ENCODE assay signal across 8 cellular contexts in the genomic region with DNA sequence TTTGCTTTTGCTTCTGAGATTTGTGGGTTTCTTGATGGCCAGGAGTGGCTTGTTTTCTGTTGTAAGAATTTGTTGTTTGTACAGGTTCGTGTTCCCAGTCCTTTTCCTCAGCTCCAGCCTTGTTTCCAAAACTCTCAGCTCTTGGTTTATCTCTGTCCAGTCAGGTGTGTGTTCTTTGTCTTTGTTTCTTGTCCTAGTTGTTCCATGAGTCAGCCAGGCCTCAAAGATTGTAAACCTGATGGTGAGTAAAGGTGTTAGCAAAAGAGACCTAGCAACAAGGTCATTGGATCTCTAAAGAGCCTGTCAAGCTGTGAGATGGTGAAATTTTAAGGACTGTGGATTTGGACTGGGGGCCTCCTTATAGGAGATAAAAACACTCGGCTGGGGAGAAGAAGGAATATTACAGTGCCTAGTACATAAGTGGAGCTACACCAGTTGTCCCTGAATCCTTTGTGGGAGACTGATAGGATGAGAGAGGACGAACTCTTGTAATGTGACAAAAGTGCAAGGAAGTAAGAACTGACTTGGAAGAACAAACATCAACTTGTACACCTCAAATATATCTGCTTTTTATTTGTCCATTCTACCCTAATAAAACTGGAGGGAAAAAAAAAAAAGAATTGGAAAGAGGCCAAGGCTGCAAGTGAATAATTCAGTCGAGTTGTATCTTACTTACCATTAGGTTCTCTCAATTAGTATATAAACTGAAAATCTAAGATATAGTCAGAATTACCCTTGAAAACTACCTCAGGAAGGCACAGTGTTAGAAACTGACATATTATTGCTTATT. TPM values are rescaled to one million over a fixed set of nuclear protein-coding genes. Genes with fewer than 3 reads are reported as not detected.
DNase-seq lines count a peak whose midpoint lies in the region; ATAC-seq and TF ChIP-seq lines count a peak whose summit lies in the region.
"Had no signal": no experiment of that assay in that cellular context is flagged by ENCODE, and none has a peak within 500 bp of the region (broad histone marks: within the 10 kb centered on the region; RNA-seq: fewer than 3 reads in every experiment).

No MANE protein-coding gene starts in this region.

- peak overlapping the region; percentile 53 for H3K4me2 ChIP-seq in HCT116 (ENCODE audit: low read length)

- peaks cover 85% of the 10 kb centered on the region for H3K79me2 ChIP-seq in HCT116 (ENCODE audit: insufficient read depth, low read length)

- TF ChIP-seq CTCF in HCT116 (IDR thresholded peaks at IDR 0.05 in 2 of 3, conservative IDR thresholded peaks at IDR 0.05 in 1 of 3; ENCODE audit: borderline replicate concordance in 1 of 3, insufficient read depth in 1 of 3, low read depth in 2 of 3, low read length in 2 of 3) (no peak), Peyer's patch (IDR thresholded peaks at IDR 0.05) (no peak), prostate gland (IDR thresholded peaks at IDR 0.05) (no peak)

- H3K27me3 ChIP-seq in HCT116 (ENCODE audit: insufficient read depth, low read length) (no peaks in the 10 kb centered on the region), Peyer's patch (no peaks in the 10 kb centered on the region), prostate gland (replicated peaks; ENCODE audit: insufficient read depth) (no peaks in the 10 kb centered on the region)
- no peaks in the 10 kb centered on the region for H3K27me3 ChIP-seq in effector memory CD4-positive, alpha-beta T cell (replicated peaks; ENCODE audit: control insufficient read depth, insufficient read depth, low read length, poor library complexity, severe bottlenecking)

- H3K4me3 ChIP-seq in HCT116 (replicated peaks in 1 of 2; ENCODE audit: low read depth in 1 of 2, low read length in 2 of 2) (no peak overlapping the region), Peyer's patch (no peak overlapping the region), prostate gland (no peak overlapping the region)
- no peak overlapping the region for H3K4me3 ChIP-seq in effector memory CD4-positive, alpha-beta T cell (ENCODE audit: insufficient read depth, low read depth, low read length, poor library complexity, severe bottlenecking)

- POLR2A ChIA-PET in HCT116 (lab: Charles Lee): no interaction called here

- intact Hi-C loops in HCT116 (cut with micrococcal nuclease) (loop anchor here (1.0 to 5.0 kb wide), 7 partner anchors 212 to 890 kb away; partner anchors contain the start of gene DLX2), prostate gland (cut with DNase I) (loop anchor here (2.0 to 10.0 kb wide), 2 partner anchors 292 to 870 kb away; no protein-coding TSS in a partner anchor)

- peak overlapping the region; percentile 3; the same call in 1 of the 2 replicates for H3K9ac ChIP-seq in HCT116 (ENCODE audit: low read length)

- no TSS peak for BruUV-seq in HCT116 (replicated peaks; lab: Mats Ljungman, UMichigan)

- TF ChIP-seq POLR2A in HCT116 (IDR thresholded peaks at IDR 0.05; ENCODE audit: borderline replicate concordance, extremely low read depth, insufficient read depth, insufficient read length) (no peak), Peyer's patch (IDR thresholded peaks at IDR 0.05) (no peak), prostate gland (IDR thresholded peaks at IDR 0.05) (no peak)

- 40% methylated on average over 4 of the region's 4 CpGs for WGBS in prostate gland

- H3K36me3 ChIP-seq in HCT116 (ENCODE audit: control insufficient read depth in 1 of 2, insufficient read depth in 2 of 2, low read length in 2 of 2): peaks cover 9 to 29% of the 10 kb centered on the region in 2 experiments; a peak in 2 of 4 replicates
- H3K36me3 ChIP-seq in Peyer's patch: peaks cover 0 to 27% (median 0%) of the 10 kb centered on the region in 3 donors
- peaks cover 12% of the 10 kb centered on the region for H3K36me3 ChIP-seq in effector memory CD4-positive, alpha-beta T cell (ENCODE audit: control insufficient read depth, insufficient read depth, low read length)
- no peaks in the 10 kb centered on the region for H3K36me3 ChIP-seq in prostate gland

- CTCF ChIA-PET in HCT116 (lab: Charles Lee): interaction anchor here (1.2 to 5.0 kb wide), 4 partner anchors 24 to 337 kb away, joined by 3 to 64 read pairs (median 5); no protein-coding TSS in a partner anchor

- H2AFZ ChIP-seq in HCT116 (ENCODE audit: low read depth, low read length, poor library complexity, severe bottlenecking): no peak overlapping the region

- peaks cover 23 to 61% of the 10 kb centered on the region in 2 experiments for H3K4me1 ChIP-seq in HCT116 (ENCODE audit: control insufficient read depth in 1 of 2, insufficient read depth in 2 of 2, low read length in 2 of 2)
- peaks cover 5 to 51% (median 24%) of the 10 kb centered on the region in 4 donors for H3K4me1 ChIP-seq in Peyer's patch
- peaks cover 58% of the 10 kb centered on the region for H3K4me1 ChIP-seq in effector memory CD4-positive, alpha-beta T cell (ENCODE audit: control insufficient read depth, insufficient read depth, low read length, poor library complexity, severe bottlenecking)
- peaks cover 32% of the 10 kb centered on the region for H3K4me1 ChIP-seq in prostate gland (replicated peaks)

- H3K9me3 ChIP-seq in HCT116 (ENCODE audit: control insufficient read depth in 1 of 2, insufficient read depth in 1 of 2, low read depth in 1 of 2, low read length in 2 of 2) (no peaks in the 10 kb centered on the region), Peyer's patch (no peaks in the 10 kb centered on the region), prostate gland (no peaks in the 10 kb centered on the region)
- H3K9me3 ChIP-seq in effector memory CD4-positive, alpha-beta T cell (ENCODE audit: control insufficient read depth, low read length): no peaks in the 10 kb centered on the region

- H3K9me2 ChIP-seq in HCT116 (ENCODE audit: insufficient read depth): no peaks in the 10 kb centered on the region

- H3K27ac ChIP-seq in HCT116 (ENCODE audit: low read depth, low read length) (no peak overlapping the region), Peyer's patch (peak overlapping the region; percentile 29 to 75 (median 63)), prostate gland (peak overlapping the region; percentile 32 to 63)
- peak overlapping the region; percentile 64 for H3K27ac ChIP-seq in effector memory CD4-positive, alpha-beta T cell (ENCODE audit: insufficient read depth, low read length, poor library complexity, severe bottlenecking)

- H4K20me1 ChIP-seq in HCT116 (ENCODE audit: insufficient read depth): no peaks in the 10 kb centered on the region

- ATAC-seq in HCT116: no peak
- no peak for ATAC-seq in HG02588 (IDR thresholded peaks at IDR 0.05; ENCODE audit: unreplicated experiment)
- ATAC-seq in HG03565 (IDR thresholded peaks at IDR 0.05; ENCODE audit: unreplicated experiment): no peak

- DNase-seq in HCT116 (ENCODE audit: low read depth, low spot score) (no peak), Peyer's patch (no peak), prostate gland (ENCODE audit: low spot score) (no peak), 8988T (no peak)
- DNase-seq in effector memory CD4-positive, alpha-beta T cell: no peak
- DNase-seq: NCI-H82 had no signal

- RAD21 ChIA-PET in HCT116 (lab: Charles Lee; ENCODE audit: low non-redundant PET in 1 of 2, low total read pairs in 2 of 2, uncharacterized antibody in 2 of 2, unreplicated experiment in 2 of 2): interaction anchor here (0.9 to 1.3 kb wide), 2 partner anchors 22 to 292 kb away, joined by 3 read pairs; no protein-coding TSS in a partner anchor

- no peak for TF ChIP-seq RAD21 in HCT116 (IDR thresholded peaks at IDR 0.05; ENCODE audit: low read depth)

TF ChIP-seq in HCT116, 20 proteins besides CTCF, POLR2A, EP300 and RAD21:
- TF ChIP-seq, protein P1, sequence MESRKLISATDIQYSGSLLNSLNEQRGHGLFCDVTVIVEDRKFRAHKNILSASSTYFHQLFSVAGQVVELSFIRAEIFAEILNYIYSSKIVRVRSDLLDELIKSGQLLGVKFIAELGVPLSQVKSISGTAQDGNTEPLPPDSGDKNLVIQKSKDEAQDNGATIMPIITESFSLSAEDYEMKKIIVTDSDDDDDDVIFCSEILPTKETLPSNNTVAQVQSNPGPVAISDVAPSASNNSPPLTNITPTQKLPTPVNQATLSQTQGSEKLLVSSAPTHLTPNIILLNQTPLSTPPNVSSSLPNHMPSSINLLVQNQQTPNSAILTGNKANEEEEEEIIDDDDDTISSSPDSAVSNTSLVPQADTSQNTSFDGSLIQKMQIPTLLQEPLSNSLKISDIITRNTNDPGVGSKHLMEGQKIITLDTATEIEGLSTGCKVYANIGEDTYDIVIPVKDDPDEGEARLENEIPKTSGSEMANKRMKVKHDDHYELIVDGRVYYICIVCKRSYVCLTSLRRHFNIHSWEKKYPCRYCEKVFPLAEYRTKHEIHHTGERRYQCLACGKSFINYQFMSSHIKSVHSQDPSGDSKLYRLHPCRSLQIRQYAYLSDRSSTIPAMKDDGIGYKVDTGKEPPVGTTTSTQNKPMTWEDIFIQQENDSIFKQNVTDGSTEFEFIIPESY (IDR thresholded peaks at IDR 0.05; ENCODE audit: extremely low read depth, insufficient replicate concordance, low read length): no peak
- TF ChIP-seq EZH2 (IDR thresholded peaks at IDR 0.05): no peak
- no peak for TF ChIP-seq POLR2AphosphoS5 (IDR thresholded peaks at IDR 0.05; ENCODE audit: low read depth, low read length)
- no peak for TF ChIP-seq SIN3A (IDR thresholded peaks at IDR 0.05; ENCODE audit: low read depth)
- no peak; the same call in 1 of the 2 replicates for TF ChIP-seq JUND (IDR thresholded peaks at IDR 0.05)
- no peak for TF ChIP-seq CEBPB (IDR thresholded peaks at IDR 0.05; ENCODE audit: low read depth)
- TF ChIP-seq, protein P2, sequence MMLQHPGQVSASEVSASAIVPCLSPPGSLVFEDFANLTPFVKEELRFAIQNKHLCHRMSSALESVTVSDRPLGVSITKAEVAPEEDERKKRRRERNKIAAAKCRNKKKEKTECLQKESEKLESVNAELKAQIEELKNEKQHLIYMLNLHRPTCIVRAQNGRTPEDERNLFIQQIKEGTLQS (IDR thresholded peaks at IDR 0.05): no peak
- 0 out of 2 replicates have a peak, but pooled peaks have one; percentile 12 for TF ChIP-seq SP1 (IDR thresholded peaks at IDR 0.05; ENCODE audit: low read depth)
- TF ChIP-seq FOSL1 (IDR thresholded peaks at IDR 0.05; ENCODE audit: low read depth): peak; percentile 40; the same call in 1 of the 2 replicates

RNA-seq across cellular contexts. Expression of gene ITGA6, which starts 37.1 kb away (rescaled TPM):
- 93.1 TPM for total RNA-seq in HCT116 (2021; ENCODE audit: unreplicated experiment)
- polyA plus RNA-seq in HCT116 (2012): 40.2 and 46.0 TPM in 2 replicates
- 100 to 1,000 TPM; 201 to 357 (median 225) TPM for total RNA-seq in Peyer's patch
- 100 to 1,000 TPM in 1 of 2 donors, 10 to 100 TPM in 1; 71.7 to 249 TPM for total RNA-seq in prostate gland
